In the genomic region with DNA sequence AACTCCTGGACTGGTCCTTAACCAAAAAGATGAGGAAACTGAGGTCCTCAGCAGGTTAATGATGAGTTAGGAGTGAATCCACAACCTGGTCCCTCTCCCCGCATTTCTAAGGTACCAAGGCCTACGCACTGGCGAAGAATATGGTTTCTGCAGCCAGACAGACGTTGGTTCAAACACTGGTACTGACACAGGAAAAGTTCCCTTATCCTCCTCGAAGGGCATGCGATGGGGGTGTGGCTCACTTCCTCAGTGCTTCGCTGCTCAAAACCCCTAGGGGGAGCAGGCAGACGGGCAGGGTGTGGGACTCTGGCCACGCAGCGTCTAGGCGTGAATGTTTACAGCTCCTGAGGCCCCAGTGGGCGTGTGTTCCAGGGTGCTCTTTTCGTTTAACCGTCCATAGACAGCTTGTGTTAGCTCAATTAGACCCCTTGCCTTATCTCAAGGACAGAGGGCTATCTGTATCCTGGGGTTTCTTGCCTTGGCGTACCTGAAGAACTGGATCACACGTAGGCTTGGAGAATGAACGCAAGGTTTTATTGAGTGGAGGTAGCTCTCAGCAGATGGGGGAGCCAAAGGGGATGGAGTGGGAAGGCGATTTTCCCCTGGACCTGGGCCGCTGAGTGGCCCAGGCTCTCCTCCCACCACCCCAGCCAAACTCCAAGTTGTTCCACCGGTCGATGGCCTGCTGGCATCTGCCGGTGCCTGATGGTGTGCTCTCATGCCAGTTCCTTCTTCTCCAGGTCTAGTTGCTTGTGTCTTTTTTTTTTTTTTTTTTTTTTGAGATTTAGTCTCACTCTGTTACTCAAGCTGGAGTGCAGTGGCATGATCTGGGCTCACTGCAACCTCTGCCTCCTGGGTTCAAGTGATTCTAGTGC, we compare ENCODE assay signal across 8 cellular contexts.
DNase-seq lines count a peak whose midpoint lies in the region; ATAC-seq lines count a peak whose summit lies in the region.

No MANE protein-coding gene starts in this region.

- no peaks in the 10 kb centered on the region for H3K27me3 Mint-ChIP-seq in activated naive CD8-positive, alpha-beta T cell treated with anti-CD3 and anti-CD28 coated beads, Interleukin-2, amount 50 U/mL, for 24 hours

- H3K9me3 Mint-ChIP-seq in activated naive CD8-positive, alpha-beta T cell treated with anti-CD3 and anti-CD28 coated beads, Interleukin-2, amount 50 U/mL, for 24 hours, result no peaks in the 10 kb centered on the region

- peaks cover 31% of the 10 kb centered on the region for H3K4me1 Mint-ChIP-seq in activated naive CD8-positive, alpha-beta T cell treated with anti-CD3 and anti-CD28 coated beads, Interleukin-2, amount 50 U/mL, for 24 hours

- H3K27me3 ChIP-seq in iPS DF 6.9 (ENCODE audit: control insufficient read depth, insufficient read depth, low read length), result no peaks in the 10 kb centered on the region

- H3K27ac Mint-ChIP-seq in activated naive CD8-positive, alpha-beta T cell treated with anti-CD3 and anti-CD28 coated beads, Interleukin-2, amount 50 U/mL, for 24 hours, result no peak overlapping the region

- no peak overlapping the region for H3K4me3 ChIP-seq in iPS DF 6.9 (ENCODE audit: low read length)

- H3K36me3 ChIP-seq in iPS DF 6.9 (ENCODE audit: control insufficient read depth, insufficient read depth, low read length), result no peaks in the 10 kb centered on the region

- H3K36me3 Mint-ChIP-seq in activated naive CD8-positive, alpha-beta T cell treated with anti-CD3 and anti-CD28 coated beads, Interleukin-2, amount 50 U/mL, for 24 hours (ENCODE audit: low read depth), result no peaks in the 10 kb centered on the region

- H3K9me3 ChIP-seq in iPS DF 6.9 (ENCODE audit: control insufficient read depth, insufficient read depth, low read length), result no peaks in the 10 kb centered on the region

- peak; percentile 76 for ATAC-seq in GM18907 (IDR thresholded peaks at IDR 0.05; ENCODE audit: unreplicated experiment)
- peak; percentile 99 for ATAC-seq in activated naive CD8-positive, alpha-beta T cell treated with anti-CD3 and anti-CD28 coated beads, Interleukin-2, amount 50 U/mL, for 24 hours

- no peak overlapping the region for H3K4me3 Mint-ChIP-seq in activated naive CD8-positive, alpha-beta T cell treated with anti-CD3 and anti-CD28 coated beads, Interleukin-2, amount 50 U/mL, for 24 hours

- H3K27ac ChIP-seq in iPS DF 6.9 (ENCODE audit: low read length), result no peak overlapping the region

- WGBS in iPS DF 6.9 (ENCODE audit: insufficient coverage, insufficient read length), result no CpG with 5 or more reads among the region's 22 CpGs

- H3K4me1 ChIP-seq in iPS DF 6.9 (ENCODE audit: control insufficient read depth, insufficient read depth, low read length), result no peaks in the 10 kb centered on the region

- DNase-seq in AG08395 (ENCODE audit: low spot score) (peak; percentile 69), HuH-7 (ENCODE audit: low spot score) (peak; percentile 74), SW480 (ENCODE audit: low spot score) (peak; percentile 79), iPS DF 6.9 (ENCODE audit: low read depth, low spot score) (peak; percentile 58), hippocampal formation (lab: John Stamatoyannopoulos, UW) (no peak)
- peak; percentile 80 for DNase-seq in activated naive CD8-positive, alpha-beta T cell treated with anti-CD3 and anti-CD28 coated beads, Interleukin-2, amount 50 U/mL, for 24 hours
- peak; percentile 65 to 69 for DNase-seq in stimulated activated CD4-positive, alpha-beta T cell treated with anti-CD3 and anti-CD28 coated beads, Interleukin-2, amount 100 ng/mL, for 48 hours

Comparison
In these comparisons a context has a peak if more than half of its experiments do, and no peak if none do; other contexts are left out.
1. DNase-seq: peak in AG08395 (single experiment), HuH-7 (single experiment), SW480 (single experiment), activated naive CD8-positive, alpha-beta T cell treated with anti-CD3 and anti-CD28 coated beads, Interleukin-2, amount 50 U/mL, for 24 hours (single experiment), iPS DF 6.9 (single experiment) and stimulated activated CD4-positive, alpha-beta T cell treated with anti-CD3 and anti-CD28 coated beads, Interleukin-2, amount 100 ng/mL, for 48 hours (2 of 2); none in hippocampal formation (0 of 2).